In the genomic region with DNA sequence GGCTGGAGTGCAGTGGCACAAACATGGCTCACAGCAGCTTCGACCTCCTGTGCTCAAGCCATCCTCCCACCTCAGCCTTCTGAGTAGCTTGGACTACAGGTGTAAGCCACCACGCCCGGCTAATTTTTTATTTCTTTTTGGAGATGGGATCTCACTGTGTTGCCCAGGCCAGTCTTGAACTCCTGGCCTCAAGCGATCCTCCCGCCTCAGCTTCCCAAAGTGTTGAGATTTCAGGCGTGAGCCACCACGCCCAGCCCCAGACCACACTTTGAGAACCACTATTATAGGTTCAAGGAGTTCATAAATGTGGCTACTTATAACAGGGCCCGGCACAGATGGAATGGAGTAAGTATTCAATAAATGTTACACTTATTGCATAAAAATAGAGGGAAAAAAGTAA, we compare ENCODE assay signal across 28 cellular contexts. TPM values are rescaled to one million over a fixed set of nuclear protein-coding genes. Genes with fewer than 3 reads are reported as not detected.
"Had no signal": no experiment of that assay in that cellular context is flagged by ENCODE, and none has a peak within 500 bp of the region (broad histone marks: within the 10 kb centered on the region; RNA-seq: fewer than 3 reads in every experiment).

No MANE protein-coding gene starts in this region.

- H3K9me3 Mint-ChIP-seq: dendritic cell treated with granulocyte-macrophage colony-stimulating factor and Interleukin-4, amounts not matched to agents 40 ng/mL and 50 ng/mL, for 4 days; endodermal cell; immature natural killer cell; naive thymus-derived CD8-positive, alpha-beta T cell; stimulated activated naive B cell treated with anti-CD40 and anti-IgM and Interleukin-4, amounts not matched to agents 10 μg/mL and 1 μg/mL and 100 μg/mL, for 72 hours; stimulated activated naive CD8-positive, alpha-beta T cell treated with anti-CD3 and anti-CD28 coated beads, Interleukin-15, Interleukin-2, amounts not matched to agents 100 ng/mL and 50 ng/mL, for 24 hours had no signal

- H3K4me3 ChIP-seq: colonic mucosa, esophagus muscularis mucosa, lower lobe of right lung, right atrium auricular region, sigmoid colon, thoracic aorta, tibial nerve, upper lobe of left lung, uterus had no signal

- H2AFZ ChIP-seq: parathyroid adenoma had no signal

- H3K9me3 ChIP-seq: colonic mucosa, esophagus muscularis mucosa, lower lobe of right lung, right atrium auricular region, sigmoid colon, thoracic aorta, tibial nerve, upper lobe of left lung, uterus had no signal

- DNase-seq: colonic mucosa; effector CD8-positive, alpha-beta T cell; endodermal cell; foreskin keratinocyte; glutamatergic neuron; hypothalamus; immature natural killer cell; islet precursor cell; left ventricle myocardium superior; lower lobe of right lung; naive thymus-derived CD8-positive, alpha-beta T cell; sigmoid colon; stimulated activated CD4-positive, alpha-beta T cell treated with anti-CD3 and anti-CD28 coated beads, Interleukin-2, amount 100 ng/mL, for 24 hours; stimulated activated naive B cell treated with anti-CD40 and anti-IgM and Interleukin-4, amounts not matched to agents 10 μg/mL and 1 μg/mL and 100 μg/mL, for 72 hours; upper lobe of left lung; uterus had no signal

- H3K4me1 ChIP-seq: colonic mucosa, foreskin keratinocyte had no signal

- H3K27ac ChIP-seq: colonic mucosa, esophagus muscularis mucosa, foreskin keratinocyte, lower lobe of right lung, parathyroid adenoma, sigmoid colon, thoracic aorta, tibial nerve, upper lobe of left lung, uterus had no signal

- H3K9ac ChIP-seq: parathyroid adenoma had no signal

- H3K27ac Mint-ChIP-seq: dendritic cell treated with granulocyte-macrophage colony-stimulating factor and Interleukin-4, amounts not matched to agents 40 ng/mL and 50 ng/mL, for 4 days; endodermal cell; immature natural killer cell; progenitor cell of endocrine pancreas; stimulated activated naive CD8-positive, alpha-beta T cell treated with anti-CD3 and anti-CD28 coated beads, Interleukin-15, Interleukin-2, amounts not matched to agents 100 ng/mL and 50 ng/mL, for 24 hours had no signal

- H3K27me3 ChIP-seq: esophagus muscularis mucosa, right atrium auricular region, sigmoid colon, tibial nerve, uterus had no signal

- H3K36me3 ChIP-seq: colonic mucosa, uterus had no signal

- H3K4me3 Mint-ChIP-seq: dendritic cell treated with granulocyte-macrophage colony-stimulating factor and Interleukin-4, amounts not matched to agents 40 ng/mL and 50 ng/mL, for 4 days; endodermal cell; immature natural killer cell; naive thymus-derived CD8-positive, alpha-beta T cell; stimulated activated naive B cell treated with anti-CD40 and anti-IgM and Interleukin-4, amounts not matched to agents 10 μg/mL and 1 μg/mL and 100 μg/mL, for 72 hours; stimulated activated naive CD8-positive, alpha-beta T cell treated with anti-CD3 and anti-CD28 coated beads, Interleukin-15, Interleukin-2, amounts not matched to agents 100 ng/mL and 50 ng/mL, for 24 hours had no signal

- ATAC-seq: foreskin keratinocyte; left ventricle myocardium superior; lower lobe of right lung; naive thymus-derived CD8-positive, alpha-beta T cell; stimulated activated naive B cell treated with anti-CD40 and anti-IgM and Interleukin-4, amounts not matched to agents 10 μg/mL and 1 μg/mL and 100 μg/mL, for 72 hours had no signal

RNA-seq across cellular contexts. Expression of a gene that starts 14.5 kb away (rescaled TPM):
- total RNA-seq: chondrocyte, endothelial cell of umbilical vein, foreskin keratinocyte, myocyte had no signal
- polyA plus RNA-seq: fibroblast of lung, foreskin keratinocyte, immature natural killer cell had no signal
